ENCODE assay signal across 1 cellular context in genomic region chr6:156897907-156898531, GRCh38.
TF ChIP-seq lines count a peak whose summit lies in the region.

No MANE protein-coding gene starts in this region.

TF ChIP-seq in K562, 482 proteins besides CTCF, POLR2A, EP300 and RAD21 (continued from another document):
- TF ChIP-seq ZBTB33 (CRISPR knock-in tag; IDR thresholded peaks at IDR 0.05) (peak; percentile 62; the same call in 1 of the 2 replicates), SAP30 (IDR thresholded peaks at IDR 0.05; ENCODE audit: borderline replicate concordance, insufficient read depth, low read depth, low read length, poor library complexity, severe bottlenecking) (no peak), NONO (IDR thresholded peaks at IDR 0.05; ENCODE audit: low read depth in 2 of 2, low read length in 1 of 2) (no peak), ZNF324 (CRISPR knock-in tag; IDR thresholded peaks at IDR 0.05) (no peak), RBM15 (IDR thresholded peaks at IDR 0.05; ENCODE audit: insufficient read depth, low read length) (no peak), IRF1 (CRISPR knock-in tag; IDR thresholded peaks at IDR 0.05; ENCODE audit: borderline replicate concordance) (no peak), RCOR1 (IDR thresholded peaks at IDR 0.05; ENCODE audit: borderline replicate concordance in 1 of 2, low read depth in 2 of 2, low read length in 2 of 2) (no peak), CXXC5 (CRISPR knock-in tag; IDR thresholded peaks at IDR 0.05) (peak; percentile 33; the same call in 1 of the 2 replicates), ZNF76 (CRISPR knock-in tag; IDR thresholded peaks at IDR 0.05; ENCODE audit: borderline replicate concordance) (no peak), COPS2 (conservative IDR thresholded peaks at IDR 0.05) (no peak), NR2C1 (IDR thresholded peaks at IDR 0.05) (no peak), NR2C1 (tag; IDR thresholded peaks at IDR 0.05) (no peak), CGGBP1 (CRISPR knock-in tag; IDR thresholded peaks at IDR 0.05) (no peak), CEBPG (CRISPR knock-in tag; IDR thresholded peaks at IDR 0.05) (peak; percentile 22; the same call in 1 of the 2 replicates), CEBPG (tag; conservative IDR thresholded peaks at IDR 0.05 in 1 of 2, IDR thresholded peaks at IDR 0.05 in 1 of 2) (no peak), NR3C1 (CRISPR knock-in tag; IDR thresholded peaks at IDR 0.05) (no peak), MAX (CRISPR knock-in tag; IDR thresholded peaks at IDR 0.05) (0 out of 2 replicates have a peak, but pooled peaks have one; percentile 16), VEZF1 (CRISPR knock-in tag; IDR thresholded peaks at IDR 0.05) (peak; percentile 30; the same call in 1 of the 2 replicates), ZBTB34 (CRISPR knock-in tag; IDR thresholded peaks at IDR 0.05) (no peak), ZKSCAN8 (CRISPR knock-in tag; IDR thresholded peaks at IDR 0.05) (no peak), CREB1 (IDR thresholded peaks at IDR 0.05) (no peak), CREB1 (CRISPR knock-in tag; IDR thresholded peaks at IDR 0.05) (no peak), HMBOX1 (IDR thresholded peaks at IDR 0.05) (peak; percentile 98), UBTF (IDR thresholded peaks at IDR 0.05; ENCODE audit: borderline replicate concordance in 1 of 2, low read depth in 2 of 2, low read length in 2 of 2) (no peak)
TF ChIP-seq in K562: peak in this region for 7.
